16 cellular contexts compared by ENCODE assay signal in the genomic region with DNA sequence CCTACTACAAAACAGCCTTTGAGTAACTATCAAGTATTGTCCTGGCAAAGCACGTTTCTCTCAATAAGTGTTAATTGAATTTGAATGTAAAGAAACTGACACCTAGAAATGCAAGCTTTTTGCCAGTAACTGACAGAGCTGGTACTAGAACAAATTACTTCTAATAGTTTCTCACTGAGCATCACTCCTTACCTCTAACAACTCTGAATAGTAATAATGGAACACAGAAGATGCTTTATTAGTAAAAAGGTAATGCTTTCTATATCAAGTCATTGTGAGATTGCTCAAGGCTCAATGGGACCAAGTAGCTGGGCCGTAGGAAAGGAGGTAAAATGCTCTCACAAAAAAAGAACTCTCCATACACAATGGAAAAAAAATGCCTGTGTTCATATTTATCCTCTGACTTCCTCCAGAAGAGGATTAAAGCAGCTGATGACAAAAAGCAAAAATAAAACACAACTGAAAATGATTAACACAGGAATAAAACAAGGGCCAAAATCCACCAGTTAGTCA. TPM values are rescaled to one million over a fixed set of nuclear protein-coding genes. Genes with fewer than 3 reads are reported as not detected.
DNase-seq lines count a peak whose midpoint lies in the region; ATAC-seq and TF ChIP-seq lines count a peak whose summit lies in the region.
"Had no signal": no experiment of that assay in that cellular context is flagged by ENCODE, and none has a peak within 500 bp of the region (broad histone marks: within the 10 kb centered on the region; RNA-seq: fewer than 3 reads in every experiment).

No MANE protein-coding gene starts in this region.

- H3K9me3 ChIP-seq in SU-DHL-6 (ENCODE audit: insufficient read depth, low read length): peaks cover 20% of the 10 kb centered on the region; the same call in 1 of the 2 replicates
- no peaks in the 10 kb centered on the region for H3K9me3 ChIP-seq in smooth muscle cell (replicated peaks; ENCODE audit: low read depth)
- H3K9me3 ChIP-seq: body of pancreas had no signal

- peak overlapping the region; percentile 63 for H3K9ac ChIP-seq in SU-DHL-6 (ENCODE audit: low read length)
- no peak overlapping the region for H3K9ac ChIP-seq in smooth muscle cell (ENCODE audit: low read depth)

- no peak for DNase-seq in substantia nigra (lab: John Stamatoyannopoulos, UW)
- DNase-seq in DMS114 treated with DMSO at 0.1 percent for 48 hours (lab: John Stamatoyannopoulos, UW; ENCODE audit: unreplicated experiment): no peak
- DNase-seq in smooth muscle cell (lab: John Stamatoyannopoulos, UW; ENCODE audit: unreplicated experiment): no peak
- DNase-seq in caudate nucleus (lab: John Stamatoyannopoulos, UW): no peak
- DNase-seq: activated CD8-positive, alpha-beta memory T cell treated with anti-CD3 and anti-CD28 coated beads for 24 hours; body of pancreas; IMR-90; kidney glomerular epithelial cell; NCI-H226; posterior cingulate gyrus; stimulated activated CD4-positive, alpha-beta T cell treated with anti-CD3 and anti-CD28 coated beads, Interleukin-4, amount 100 ng/mL, for 24 hours; tibial artery had no signal

- TF ChIP-seq CTCF in SU-DHL-6 (IDR thresholded peaks at IDR 0.05; ENCODE audit: insufficient read depth, low read length, poor library complexity, severe bottlenecking): no peak
- no peak for TF ChIP-seq CTCF in smooth muscle cell (IDR thresholded peaks at IDR 0.05; ENCODE audit: borderline replicate concordance, insufficient read depth, poor library complexity, severe bottlenecking)

- TF ChIP-seq POLR2A in GM15510 (IDR thresholded peaks at IDR 0.05; ENCODE audit: borderline replicate concordance, extremely low read depth, insufficient read length): peak; percentile 12

- H3K4me3 ChIP-seq in SU-DHL-6 (ENCODE audit: insufficient read depth, low read length, poor library complexity, severe bottlenecking) (peak overlapping the region; percentile 31), smooth muscle cell (no peak overlapping the region)
- H3K4me3 ChIP-seq: body of pancreas, tibial artery had no signal

- H3K36me3 ChIP-seq in SU-DHL-6 (ENCODE audit: low read length) (peaks cover 45% of the 10 kb centered on the region), smooth muscle cell (ENCODE audit: low read depth) (no peaks in the 10 kb centered on the region)
- H3K36me3 ChIP-seq: tibial artery had no signal

- ATAC-seq in GM19452 (IDR thresholded peaks at IDR 0.05; ENCODE audit: unreplicated experiment) (peak; percentile 52), HG02943 (IDR thresholded peaks at IDR 0.05; ENCODE audit: low read depth, unreplicated experiment) (peak; percentile 41)
- ATAC-seq: body of pancreas had no signal

- no peaks in the 10 kb centered on the region for H3K9me2 ChIP-seq in SU-DHL-6 (replicated peaks; ENCODE audit: insufficient read depth, low read length)

- H3F3A ChIP-seq in SU-DHL-6 (ENCODE audit: insufficient read depth) (peaks cover 95% of the 10 kb centered on the region), smooth muscle cell (ENCODE audit: low read depth) (no peaks in the 10 kb centered on the region)

- H4K20me1 ChIP-seq in SU-DHL-6 (ENCODE audit: low read depth, low read length) (no peaks in the 10 kb centered on the region), smooth muscle cell (ENCODE audit: low read depth) (no peaks in the 10 kb centered on the region)

- H3K4me2 ChIP-seq in SU-DHL-6 (ENCODE audit: low read depth, low read length, poor library complexity, severe bottlenecking) (peak overlapping the region; percentile 75), smooth muscle cell (no peak overlapping the region)

- no peaks in the 10 kb centered on the region for H3K27me3 ChIP-seq in SU-DHL-6 (ENCODE audit: low read length)
- no peaks in the 10 kb centered on the region for H3K27me3 ChIP-seq in smooth muscle cell (ENCODE audit: low read depth)
- H3K27me3 ChIP-seq: body of pancreas, tibial artery had no signal

- H2AFZ ChIP-seq in SU-DHL-6 (ENCODE audit: low read depth, low read length, severe bottlenecking) (no peak overlapping the region), smooth muscle cell (ENCODE audit: low read depth) (no peak overlapping the region)

- WGBS in smooth muscle cell (ENCODE audit: low lambda C conversion rate): 80% methylated on average over 2 of the region's 2 CpGs

- H3K79me2 ChIP-seq in SU-DHL-6 (ENCODE audit: insufficient read depth, low read length): peaks cover 100% of the 10 kb centered on the region
- no peaks in the 10 kb centered on the region for H3K79me2 ChIP-seq in smooth muscle cell (ENCODE audit: low read depth)

- H3K27ac ChIP-seq in SU-DHL-6 (ENCODE audit: low read depth, low read length): peak overlapping the region; percentile 97
- H3K27ac ChIP-seq in substantia nigra (ENCODE audit: low read depth, low read length, poor library complexity, severe bottlenecking): no peak overlapping the region
- no peak overlapping the region for H3K27ac ChIP-seq in smooth muscle cell (ENCODE audit: low read depth)
- H3K27ac ChIP-seq in caudate nucleus (ENCODE audit: low read depth, low read length): no peak overlapping the region
- H3K27ac ChIP-seq: body of pancreas, tibial artery had no signal

- no peaks in the 10 kb centered on the region for H3K4me1 ChIP-seq in smooth muscle cell (ENCODE audit: low read depth)
- H3K4me1 ChIP-seq: body of pancreas had no signal

RNA-seq across cellular contexts. Expression of a gene that starts 11.8 kb away (rescaled TPM):
- 0.31 and 0.49 TPM in 2 replicates for total RNA-seq in smooth muscle cell
- 0.10 and 0.48 TPM in 2 replicates for polyA plus RNA-seq in smooth muscle cell
